ENCODE assay signal across 8 cellular contexts in the genomic region with DNA sequence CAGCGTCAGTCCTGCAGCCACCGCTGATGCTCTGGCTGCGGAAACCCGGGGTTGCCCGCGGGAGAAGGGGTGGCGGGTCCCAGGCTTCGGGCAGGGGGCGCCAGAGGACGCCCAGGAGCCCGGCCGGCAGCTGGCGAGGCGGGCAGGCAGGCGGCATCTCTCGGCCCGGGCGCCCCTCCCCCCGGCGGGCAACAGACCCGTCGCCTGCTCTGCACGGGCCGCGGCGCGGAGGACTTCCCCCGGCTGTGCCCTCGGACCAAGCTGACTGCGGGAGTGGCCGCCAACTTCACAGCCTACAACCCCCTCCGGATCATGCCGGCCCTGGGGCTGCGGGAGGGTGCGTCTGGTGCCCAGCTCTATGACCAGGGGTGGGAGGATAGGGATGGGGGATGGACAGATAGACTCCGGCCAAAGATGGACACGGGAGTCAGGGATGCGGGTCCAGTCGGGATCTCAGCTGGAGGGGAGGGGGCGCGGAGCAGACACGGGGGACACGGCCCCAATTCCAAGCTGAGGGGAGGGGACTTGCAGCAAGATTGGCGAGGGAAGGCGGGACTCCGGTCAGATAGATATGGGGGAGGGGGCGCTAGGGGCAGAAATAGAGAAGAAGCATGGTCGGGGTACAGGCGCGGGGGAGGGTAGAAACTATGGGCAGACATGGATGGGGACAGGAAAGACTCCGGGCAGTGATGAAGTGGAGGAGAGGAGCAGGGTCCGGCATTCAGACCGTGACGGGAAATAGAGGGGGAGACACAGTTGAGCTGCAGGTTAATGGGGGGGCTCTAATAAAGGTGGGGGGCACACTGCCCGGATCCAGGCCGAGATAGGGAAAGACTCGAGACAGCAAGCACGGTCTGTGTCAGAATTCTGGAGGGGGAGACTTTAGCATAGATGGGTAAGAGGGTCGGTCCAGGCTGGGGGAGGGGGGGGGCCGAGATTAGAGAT. TPM values are rescaled to one million over a fixed set of nuclear protein-coding genes. Genes with fewer than 3 reads are reported as not detected.
DNase-seq lines count a peak whose midpoint lies in the region; ATAC-seq and TF ChIP-seq lines count a peak whose summit lies in the region.

No MANE protein-coding gene starts in this region.

- ATAC-seq in left lung (peak; percentile 65), HG03097 (IDR thresholded peaks at IDR 0.05; ENCODE audit: low FRiP score, unreplicated experiment) (no peak)

- TF ChIP-seq CTCF in GM13976 (IDR thresholded peaks at IDR 0.05; ENCODE audit: borderline replicate concordance, control extremely low read depth, extremely low read depth, insufficient read depth, missing control alignments) (peak; percentile 49), left lung (IDR thresholded peaks at IDR 0.05) (peak; percentile 38 to 53)

- no peak overlapping the region for H3K27ac ChIP-seq in left lung

- peaks cover 32 to 89% of the 10 kb centered on the region in 2 donors for H3K27me3 ChIP-seq in left lung

- peak overlapping the region; percentile 11 to 13 for H3K4me3 ChIP-seq in left lung

- H3K36me3 ChIP-seq in left lung: no peaks in the 10 kb centered on the region

- H3K9me3 ChIP-seq in left lung: no peaks in the 10 kb centered on the region

- DNase-seq in 8988T (peak; percentile 99), GM13976 (ENCODE audit: low spot score) (peak; percentile 76), NCI-H345 treated with DMSO at 0.1 percent for 48 hours (lab: John Stamatoyannopoulos, UW; ENCODE audit: unreplicated experiment) (peak; percentile 67), dedifferentiated amniotic fluid mesenchymal stem cell (ENCODE audit: extremely low spot score) (peak; percentile 50), left lung (peak; percentile 56 to 88)
- DNase-seq in activated CD4-positive, alpha-beta T cell treated with anti-CD3 and anti-CD28 coated beads for 4 hours: peak; percentile 57 to 64
- peak; percentile 63 for DNase-seq in stimulated activated CD4-positive, alpha-beta T cell treated with anti-CD3 and anti-CD28 coated beads, Interleukin-4, amount 100 ng/mL, for 24 hours

- peaks cover 7 to 38% of the 10 kb centered on the region in 2 donors for H3K4me1 ChIP-seq in left lung

- in situ Hi-C loops in GM13976 (cut with MboI; ENCODE audit: low sequenced_read_pairs, unreplicated experiment): no loop called here

- intact Hi-C loops in left lung (cut with DNase I): no loop called here

RNA-seq across cellular contexts. Expression of gene ADGRB2, which starts 1.1 kb away (rescaled TPM):
- total RNA-seq in left lung: 1 to 10 TPM; 1.8 to 6.4 TPM

RNA-seq across cellular contexts. Expression of gene SPOCD1, which starts 52.8 kb away (rescaled TPM):
- 10 to 100 TPM in 1 of 2 donors, 1 to 10 TPM in 1; 7.8 to 10.9 TPM for total RNA-seq in left lung

RNA-seq across cellular contexts. Expression of gene COL16A1, which starts 59.2 kb away (rescaled TPM):
- 100 to 1,000 TPM in 1 of 2 donors, 10 to 100 TPM in 1; 64.8 to 116 TPM for total RNA-seq in left lung
